Comparison of ENCODE assay signal across 8 cellular contexts in genomic region chrX:65601126-65601525, GRCh38.
A peak's percentile ranks its signal among the peaks of the same experiment; 100 is the strongest.
DNase-seq lines count a peak whose midpoint lies in the region; ATAC-seq and TF ChIP-seq lines count a peak whose summit lies in the region.

No MANE protein-coding gene starts in this region.

- H3K9me3 ChIP-seq in DND-41 (ENCODE audit: insufficient read depth, low read length, severe bottlenecking) = no peaks in the 10 kb centered on the region

- H3K4me2 ChIP-seq in DND-41 (ENCODE audit: insufficient read depth, low read length) = no peak overlapping the region

- intact Hi-C loops in Right ventricle myocardium superior (cut with DNase I) = no loop called here

- no peaks in the 10 kb centered on the region for H3K36me3 ChIP-seq in DND-41 (ENCODE audit: insufficient read depth, low read length)

- 0 out of 2 replicates have a peak overlapping the region, but pooled peaks have one; percentile 36 for H2AFZ ChIP-seq in DND-41 (ENCODE audit: low read depth, low read length)

- peaks cover 39% of the 10 kb centered on the region for H3K4me1 ChIP-seq in DND-41 (ENCODE audit: insufficient read depth, low read length)

- peak overlapping the region; percentile 22; the same call in 1 of the 2 replicates for H3K27ac ChIP-seq in DND-41 (ENCODE audit: low read length)
- H3K27ac ChIP-seq in skin epidermis = peak overlapping the region in 19 of 21 experiments; percentile 10 to 86 (median 54)

- no peaks in the 10 kb centered on the region for H4K20me1 ChIP-seq in DND-41 (ENCODE audit: insufficient read depth, low read length)

- H3K4me3 ChIP-seq in DND-41 (ENCODE audit: low read depth in 1 of 2, low read length in 2 of 2) (no peak overlapping the region), skin epidermis (no peak overlapping the region)

- H3K27me3 ChIP-seq in DND-41 (ENCODE audit: insufficient read depth, low read length, poor library complexity) = no peaks in the 10 kb centered on the region

- H3K9ac ChIP-seq in DND-41 (ENCODE audit: low read depth, low read length) = no peak overlapping the region

- TF ChIP-seq CTCF in DND-41 (IDR thresholded peaks at IDR 0.05; ENCODE audit: borderline replicate concordance, extremely low read depth, low read length, poor library complexity, severe bottlenecking) = no peak

- ATAC-seq in DND-41 (ENCODE audit: insufficient read depth, low read depth) = no peak
- peak; percentile 38 for ATAC-seq in Right ventricle myocardium superior (ENCODE audit: poor library complexity)
- ATAC-seq in HG03571 (IDR thresholded peaks at IDR 0.05; ENCODE audit: unreplicated experiment) = no peak

- no peaks in the 10 kb centered on the region for H3K79me2 ChIP-seq in DND-41 (ENCODE audit: insufficient read depth, low read length)

- DNase-seq in DND-41 (no peak), Right ventricle myocardium superior (no peak), NCI-H2107 treated with DMSO at 0.1 percent for 48 hours (lab: John Stamatoyannopoulos, UW; ENCODE audit: unreplicated experiment) (no peak), DMS53 (lab: John Stamatoyannopoulos, UW) (no peak), NAMALWA (ENCODE audit: low spot score) (no peak)
- peak; percentile 22 to 43 for DNase-seq in activated CD4-positive, alpha-beta T cell treated with anti-CD3 and anti-CD28 coated beads, Interleukin-2, amount 50 U/mL, for 48 hours

Comparison
In these comparisons a context has a peak if more than half of its experiments do, and no peak if none do; other contexts are left out.
1. DNase-seq: peak in activated CD4-positive, alpha-beta T cell treated with anti-CD3 and anti-CD28 coated beads, Interleukin-2, amount 50 U/mL, for 48 hours (2 of 2); none in DND-41 (single experiment), Right ventricle myocardium superior (single experiment), NCI-H2107 treated with DMSO at 0.1 percent for 48 hours (single experiment), DMS53 (single experiment) and NAMALWA (single experiment).